In genomic region chr16:31087971-31088370, GRCh38 we compare ENCODE assay signal across 26 cellular contexts.
"Had no signal": no experiment of that assay in that cellular context is flagged by ENCODE, and none has a peak within 500 bp of the region (broad histone marks: within the 10 kb centered on the region; RNA-seq: fewer than 3 reads in every experiment).

No MANE protein-coding gene starts in this region.

- H3K27ac ChIP-seq: colonic mucosa, gastrocnemius medialis, left ventricle myocardium inferior, thoracic aorta had no signal

- H3K9me3 ChIP-seq: colonic mucosa, gastrocnemius medialis, left ventricle myocardium inferior, mucosa of descending colon, thoracic aorta had no signal

- H3K4me1 ChIP-seq: colonic mucosa had no signal

- DNase-seq: activated CD4-positive, alpha-beta T cell treated with anti-CD3 and anti-CD28 coated beads for 1 hour; activated CD8-positive, alpha-beta memory T cell treated with anti-CD3 and anti-CD28 coated beads, Interleukin-2, amount 10 ng/mL, durations not matched to agents 7 days and 5 days; activated CD8-positive, alpha-beta T cell treated with anti-CD3 and anti-CD28 coated beads, Interleukin-2, amount 10 ng/mL, durations not matched to agents 7 days and 5 days; activated naive CD4-positive, alpha-beta T cell; activated T-cell treated with anti-CD3 and anti-CD28 coated beads, Interleukin-2, amount 50 U/mL, for 48 hours; colonic mucosa; effector CD8-positive, alpha-beta T cell; erythroblast; gastrocnemius medialis; glutamatergic neuron; left ventricle myocardium inferior; mucosa of descending colon; stimulated activated CD4-positive, alpha-beta T cell treated with anti-CD3 and anti-CD28 coated beads, Interleukin-4, amount 100 ng/mL, for 24 hours; T-helper 17 cell; T1000; trophoblast cell had no signal

- H3K27me3 ChIP-seq: colonic mucosa, gastrocnemius medialis had no signal

- ATAC-seq: activated CD8-positive, alpha-beta memory T cell treated with anti-CD3 and anti-CD28 coated beads, Interleukin-2, amount 10 ng/mL, durations not matched to agents 7 days and 5 days; activated CD8-positive, alpha-beta T cell treated with anti-CD3 and anti-CD28 coated beads, Interleukin-2, amount 10 ng/mL, durations not matched to agents 7 days and 5 days; activated naive CD4-positive, alpha-beta T cell treated with anti-CD3 and anti-CD28 coated beads, Interleukin-2, amount 50 U/mL, for 72 hours; gastrocnemius medialis; mucosa of descending colon; natural killer cell treated with Interleukin-12 subunit alpha and Interleukin-12 subunit beta and Interleukin-15 and Interleukin-18, amount 100 ng/mL, for 72 hours; sciatic nerve; stimulated activated effector memory CD8-positive, alpha-beta T cell treated with anti-CD3 and anti-CD28 coated beads, Interleukin-12 subunit alpha, Interleukin-12 subunit beta, amount 100 ng/mL, for 72 hours; T-helper 17 cell; WTC11 had no signal

- FAIRE-seq: islet of Langerhans, urothelium cell line had no signal

- H3K36me3 ChIP-seq: colonic mucosa had no signal

- H3K4me3 ChIP-seq: colonic mucosa, gastrocnemius medialis, left ventricle myocardium inferior, lung, mucosa of descending colon, skin epidermis, thoracic aorta had no signal
